23 cellular contexts compared by ENCODE assay signal in the genomic region with DNA sequence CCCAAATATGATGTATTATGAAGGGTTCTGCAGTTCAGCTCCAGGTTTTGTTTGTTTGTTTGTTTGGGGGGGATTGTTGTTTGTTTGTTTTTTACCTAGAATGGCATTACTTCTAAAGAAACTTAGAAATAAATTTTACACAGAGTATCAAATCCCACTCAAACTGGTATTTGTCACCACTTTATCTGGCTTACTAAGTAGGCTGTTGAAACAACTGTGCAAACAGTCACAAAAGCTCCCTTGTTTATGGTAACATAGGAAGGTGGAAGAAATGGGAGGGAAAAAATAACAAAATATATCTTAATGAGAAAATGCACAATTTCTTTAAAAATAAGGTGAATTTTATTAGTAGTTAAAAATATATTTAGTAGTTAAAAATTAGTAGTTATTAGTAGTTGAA.
"Had no signal": no experiment of that assay in that cellular context is flagged by ENCODE, and none has a peak within 500 bp of the region (broad histone marks: within the 10 kb centered on the region; RNA-seq: fewer than 3 reads in every experiment).

No MANE protein-coding gene starts in this region.

- H3K27ac ChIP-seq: left ventricle myocardium inferior, neural progenitor cell, neutrophil, skin epidermis, spleen, suprapubic skin, thoracic aorta, tibial artery, upper lobe of right lung had no signal

- ATAC-seq: natural killer cell; sciatic nerve; stimulated activated effector memory CD8-positive, alpha-beta T cell treated with anti-CD3 and anti-CD28 coated beads, Interleukin-12 subunit alpha, Interleukin-12 subunit beta, amount 100 ng/mL, for 72 hours; upper lobe of right lung had no signal

- H3K36me3 ChIP-seq: left ventricle myocardium inferior, neural progenitor cell, neutrophil, right atrium auricular region, spleen, suprapubic skin, thoracic aorta, tibial artery, upper lobe of right lung had no signal

- H3K4me3 ChIP-seq: left ventricle myocardium inferior, lung, neural progenitor cell, right atrium auricular region, skin epidermis, spleen, suprapubic skin, thoracic aorta, tibial artery, upper lobe of right lung had no signal

- H3K4me1 ChIP-seq: neural progenitor cell, spleen, suprapubic skin, upper lobe of right lung had no signal

- H3K9ac ChIP-seq: neural progenitor cell had no signal

- H3K27me3 ChIP-seq: neural progenitor cell, neutrophil, right atrium auricular region, spleen, suprapubic skin, tibial artery, upper lobe of right lung had no signal

- H3K4me2 ChIP-seq: neural progenitor cell had no signal

- H3K9me3 ChIP-seq: neutrophil, thoracic aorta, tibial artery, upper lobe of right lung had no signal

- DNase-seq: hypothalamus; islet precursor cell; left ventricle myocardium inferior; mesendoderm; naive B cell; natural killer cell; nephron progenitor cell; occipital lobe; spleen; stimulated activated CD4-positive, alpha-beta T cell treated with anti-CD3 and anti-CD28 coated beads, Interleukin-4, amount 100 ng/mL, for 24 hours; stimulated activated naive CD4-positive, alpha-beta T cell; tibial artery; trophoblast cell; upper lobe of right lung had no signal
